In the genomic region with DNA sequence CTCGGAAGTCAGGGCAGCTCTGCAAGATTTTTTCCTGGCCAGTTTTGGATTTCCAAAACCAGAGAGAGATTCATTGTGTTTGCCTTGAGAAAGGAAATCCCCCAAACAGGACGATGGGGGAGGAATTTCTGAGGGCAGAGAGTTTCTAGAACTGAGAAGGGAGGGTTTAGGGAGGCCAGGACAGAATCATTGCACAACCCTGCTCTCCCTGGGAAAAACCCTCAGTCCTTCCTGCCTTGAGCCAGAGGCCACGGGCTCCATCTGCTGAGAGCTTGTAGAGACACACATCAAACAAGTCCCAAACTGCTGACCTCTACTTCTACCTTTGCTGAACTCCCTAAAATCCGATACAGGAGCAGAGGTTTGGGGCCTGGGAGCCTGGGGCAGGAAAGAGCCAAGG, we compare ENCODE assay signal across 8 cellular contexts.
A peak's percentile ranks its signal among the peaks of the same experiment; 100 is the strongest.
DNase-seq lines count a peak whose midpoint lies in the region; ATAC-seq and TF ChIP-seq lines count a peak whose summit lies in the region.

No MANE protein-coding gene starts in this region.

- H3K27me3 ChIP-seq in HAP-1 (ENCODE audit: low read depth): no peaks in the 10 kb centered on the region

- CTCF ChIA-PET in RWPE1 (lab: Yijun Ruan, JAX): interaction anchor here (0.6 to 2.7 kb wide), 14 partner anchors 12 to 1553 kb away, joined by 3 to 36 read pairs (median 4); no protein-coding TSS in a partner anchor

- H3K36me3 ChIP-seq in HAP-1 (replicated peaks): no peaks in the 10 kb centered on the region

- ATAC-seq in omental fat pad (ENCODE audit: low FRiP score): peak; percentile 95

- POLR2A ChIA-PET in RWPE1 (lab: Yijun Ruan, JAX; ENCODE audit: low non-redundant PET): no interaction called here

- peaks cover 33% of the 10 kb centered on the region for H3K4me1 ChIP-seq in HAP-1

- peak; percentile 43; the same call in 1 of the 2 replicates for TF ChIP-seq CTCF in C4-2B (conservative IDR thresholded peaks at IDR 0.05)
- TF ChIP-seq CTCF in RWPE1 (conservative IDR thresholded peaks at IDR 0.05; ENCODE audit: low read depth): peak; percentile 73
- TF ChIP-seq CTCF in fibroblast of mammary gland (conservative IDR thresholded peaks at IDR 0.05; ENCODE audit: control insufficient read depth, insufficient read depth, low read depth, low read length): peak; percentile 82
- no peak for TF ChIP-seq CTCF in omental fat pad (IDR thresholded peaks at IDR 0.05)

- H3K9me3 ChIP-seq in HAP-1: peaks cover 5% of the 10 kb centered on the region; the same call in 1 of the 2 replicates

- H3K4me3 ChIP-seq in HAP-1 (no peak overlapping the region), fibroblast of mammary gland (ENCODE audit: control insufficient read depth, low read depth, low read length) (no peak overlapping the region)

- DNase-seq in HAP-1 (ENCODE audit: low spot score in 2 of 2): peak; percentile 46 to 60
- DNase-seq in RWPE1 (ENCODE audit: low spot score): peak; percentile 74
- DNase-seq in fibroblast of mammary gland (ENCODE audit: low read depth): peak; percentile 92
- DNase-seq in omental fat pad (ENCODE audit: low spot score): no peak
- no peak for DNase-seq in GF-D8 (lab: John Stamatoyannopoulos, UW)
- no peak for DNase-seq in GOT3 (lab: John Stamatoyannopoulos, UW)
- DNase-seq in NCI-H1105 treated with DMSO at 0.1 percent for 48 hours (lab: John Stamatoyannopoulos, UW): no peak

- H3K27ac ChIP-seq in C4-2B (no peak overlapping the region), RWPE1 (peak overlapping the region; percentile 26)

- in situ Hi-C loops in HAP-1 (cut with MboI; ENCODE audit: low sequenced_read_pairs): no loop called here

Comparison
In these comparisons a context has a peak if more than half of its experiments do, and no peak if none do; other contexts are left out.
1. CTCF ChIP-seq: peak in C4-2B (single experiment), RWPE1 (single experiment) and fibroblast of mammary gland (single experiment); none in omental fat pad (0 of 3).
2. DNase-seq: peak in HAP-1 (2 of 2), RWPE1 (single experiment) and fibroblast of mammary gland (single experiment); none in omental fat pad (single experiment), GF-D8 (single experiment), GOT3 (single experiment) and NCI-H1105 treated with DMSO at 0.1 percent for 48 hours (single experiment).